Comparison of ENCODE assay signal across 18 cellular contexts in genomic region chr2:81734981-81735380, GRCh38.
A peak's percentile ranks its signal among the peaks of the same experiment; 100 is the strongest.
DNase-seq lines count a peak whose midpoint lies in the region; ATAC-seq, FAIRE-seq and TF ChIP-seq lines count a peak whose summit lies in the region.
"Had no signal": no experiment of that assay in that cellular context is flagged by ENCODE, and none has a peak within 500 bp of the region (broad histone marks: within the 10 kb centered on the region; RNA-seq: fewer than 3 reads in every experiment).

No MANE protein-coding gene starts in this region.

- H3K27me3 ChIP-seq in HepG2 (ENCODE audit: control insufficient read depth in 1 of 2, insufficient read depth in 2 of 2, low read length in 2 of 2) (no peaks in the 10 kb centered on the region), right lobe of liver (no peaks in the 10 kb centered on the region), fibroblast of lung (ENCODE audit: control insufficient read depth, insufficient read depth, low read length) (no peaks in the 10 kb centered on the region)
- H3K27me3 ChIP-seq: BLaER1 had no signal

- H3K4me2 ChIP-seq in HepG2 (ENCODE audit: low read depth, low read length): no peak overlapping the region
- no peak overlapping the region for H3K4me2 ChIP-seq in fibroblast of lung (ENCODE audit: extremely low read depth, insufficient read depth, low read length)
- H3K4me2 ChIP-seq: BLaER1, KMS-11 had no signal

- no peak for TF ChIP-seq RAD21 in HepG2 (CRISPR knock-in tag; IDR thresholded peaks at IDR 0.05)

- POLR2A ChIA-PET in HepG2 (lab: Yijun Ruan, JAX): no interaction called here

- H3K4me3 ChIP-seq in HepG2 (replicated peaks in 1 of 3; ENCODE audit: insufficient read depth in 1 of 3, low read depth in 2 of 3, low read length in 3 of 3): no peak overlapping the region
- no peak overlapping the region for H3K4me3 ChIP-seq in right lobe of liver
- H3K4me3 ChIP-seq in SK-N-MC: no peak overlapping the region
- H3K4me3 ChIP-seq in fibroblast of lung (replicated peaks in 1 of 4; ENCODE audit: control extremely low read depth in 1 of 4, insufficient read depth in 1 of 4, low read depth in 3 of 4, low read length in 4 of 4): no peak overlapping the region
- H3K4me3 ChIP-seq: BLaER1, GM12878, GM23248 had no signal

- H3K9me3 ChIP-seq in HepG2 (ENCODE audit: low read length) (peaks cover 69% of the 10 kb centered on the region), right lobe of liver (no peaks in the 10 kb centered on the region), SK-N-MC (ENCODE audit: low read depth, low read length) (no peaks in the 10 kb centered on the region), fibroblast of lung (ENCODE audit: control insufficient read depth, insufficient read depth, low read depth, low read length) (no peaks in the 10 kb centered on the region)
- H3K9me3 ChIP-seq: BLaER1 had no signal

- 3% methylated on average over 1 of the region's 1 CpG for WGBS in HepG2 (ENCODE audit: low lambda C conversion rate)
- 80% methylated on average over 1 of the region's 1 CpG for WGBS in right lobe of liver (ENCODE audit: insufficient coverage, low coverage, low lambda C conversion rate, missing lambda C conversion rate)

- H2AFZ ChIP-seq in HepG2 (ENCODE audit: low read length) (no peak overlapping the region), fibroblast of lung (ENCODE audit: low read length) (no peak overlapping the region)
- H2AFZ ChIP-seq: GM23248 had no signal

- TF ChIP-seq CTCF in HepG2 (CRISPR knock-in tag; IDR thresholded peaks at IDR 0.05): no peak
- TF ChIP-seq CTCF in right lobe of liver (IDR thresholded peaks at IDR 0.05): no peak
- TF ChIP-seq CTCF in fibroblast of lung (conservative IDR thresholded peaks at IDR 0.05 in 1 of 2, IDR thresholded peaks at IDR 0.05 in 1 of 2; ENCODE audit: low read depth in 1 of 2, low read length in 2 of 2): no peak

- BruUV-seq in HepG2 (replicated peaks; lab: Mats Ljungman, UMichigan): no TSS peak

- H3K27ac ChIP-seq in HepG2 (ENCODE audit: extremely low read length, insufficient read depth, low read length) (no peak overlapping the region), right lobe of liver (no peak overlapping the region), SK-N-MC (peak overlapping the region; percentile 18; the same call in 1 of the 2 replicates), fibroblast of lung (ENCODE audit: insufficient read depth, low read length) (no peak overlapping the region)
- H3K27ac ChIP-seq: 22Rv1, BLaER1, GM23248, KMS-11 had no signal

- ATAC-seq in HepG2 (no peak), right lobe of liver (no peak), left colon (no peak), HG02623 (IDR thresholded peaks at IDR 0.05; ENCODE audit: unreplicated experiment) (no peak)
- ATAC-seq: GM12878 had no signal

- in situ Hi-C loops in HepG2 (cut with HindIII; ENCODE audit: extremely low pct_ligation_motif_present, low pct_unique_long_range_greater_than_20kb): no loop called here

- H3K9ac ChIP-seq in HepG2 (ENCODE audit: insufficient read depth, low read depth, low read length) (no peak overlapping the region), SK-N-MC (ENCODE audit: insufficient read length) (no peak overlapping the region), fibroblast of lung (ENCODE audit: insufficient read depth, low read length) (no peak overlapping the region)
- H3K9ac ChIP-seq: BLaER1, GM23248, KMS-11 had no signal

- TF ChIP-seq POLR2A in HepG2 (IDR thresholded peaks at IDR 0.05; ENCODE audit: insufficient read depth in 1 of 2, low read depth in 2 of 2, low read length in 2 of 2) (no peak), right lobe of liver (IDR thresholded peaks at IDR 0.05) (no peak)

- H3K4me1 ChIP-seq in HepG2 (ENCODE audit: insufficient read depth, low read length) (no peaks in the 10 kb centered on the region), right lobe of liver (no peaks in the 10 kb centered on the region), fibroblast of lung (ENCODE audit: control insufficient read depth, extremely low read depth, insufficient read depth, low read length) (no peaks in the 10 kb centered on the region)
- H3K4me1 ChIP-seq: BLaER1 had no signal

- FAIRE-seq in HepG2 (lab: Jason Lieb, UNC): no peak
- FAIRE-seq: GM12878 had no signal

- no peaks in the 10 kb centered on the region for H3K79me2 ChIP-seq in HepG2 (ENCODE audit: insufficient read depth, low read length)
- no peaks in the 10 kb centered on the region for H3K79me2 ChIP-seq in fibroblast of lung (ENCODE audit: control insufficient read depth, insufficient read depth, low read length)

- no peaks in the 10 kb centered on the region for H4K20me1 ChIP-seq in HepG2 (ENCODE audit: insufficient read depth, low read length)
- no peaks in the 10 kb centered on the region for H4K20me1 ChIP-seq in fibroblast of lung (ENCODE audit: control insufficient read depth, extremely low read depth, insufficient read depth, low read length)
- H4K20me1 ChIP-seq: BLaER1 had no signal

- no peak for TF ChIP-seq EP300 in HepG2 (IDR thresholded peaks at IDR 0.05; ENCODE audit: low read depth in 2 of 2, low read length in 2 of 2)
- TF ChIP-seq EP300 in HepG2 (CRISPR knock-in tag; IDR thresholded peaks at IDR 0.05; ENCODE audit: borderline replicate concordance): no peak

- H3K36me3 ChIP-seq in HepG2 (replicated peaks in 1 of 2; ENCODE audit: control insufficient read depth in 1 of 2, insufficient read depth in 2 of 2, low read length in 2 of 2) (no peaks in the 10 kb centered on the region), right lobe of liver (no peaks in the 10 kb centered on the region), SK-N-MC (ENCODE audit: insufficient read depth, low read length) (no peaks in the 10 kb centered on the region), fibroblast of lung (ENCODE audit: control insufficient read depth, insufficient read depth, low read length) (no peaks in the 10 kb centered on the region)
- H3K36me3 ChIP-seq: BLaER1 had no signal

- DNase-seq in HepG2 (ENCODE audit: low spot score) (no peak), right lobe of liver (no peak), HS-5 (ENCODE audit: low read depth) (peak; percentile 38), SK-N-MC (ENCODE audit: low read depth, low spot score) (no peak), fibroblast of lung (ENCODE audit: low read depth in 2 of 2) (peak; percentile 0 to 41), AG08395 (ENCODE audit: low spot score) (no peak), left colon (no peak)
- DNase-seq: ACHN; CD4-positive, alpha-beta memory T cell; DMS153; DMS79 treated with DMSO at 0.1 percent for 48 hours; GM23248; H9 had no signal

- intact Hi-C loops in HepG2 (cut with micrococcal nuclease; ENCODE audit: unreplicated experiment) (loop anchor here (5.0 kb wide), 1 partner anchor 1603 kb away; no protein-coding TSS in a partner anchor), right lobe of liver (cut with DNase I) (no loop called here), left colon (cut with DNase I, micrococcal nuclease) (no loop called here)

- CTCF ChIA-PET in HepG2 (lab: Yijun Ruan, JAX; ENCODE audit: low intra/inter-chr PET ratio, low total read pairs): no interaction called here

TF ChIP-seq in HepG2, 621 proteins besides CTCF, POLR2A, EP300 and RAD21 (continues in another document):
- TF ChIP-seq ZBTB1 (CRISPR knock-in tag; IDR thresholded peaks at IDR 0.05; ENCODE audit: borderline replicate concordance) (no peak), MAFK (conservative IDR thresholded peaks at IDR 0.05 in 1 of 2, IDR thresholded peaks at IDR 0.05 in 1 of 2; ENCODE audit: low read length in 2 of 2) (peak; percentile 36 to 62; a peak in 2 of 4 replicates), ZNF782 (CRISPR knock-in tag; IDR thresholded peaks at IDR 0.05; ENCODE audit: borderline replicate concordance) (no peak), ZNF670 (CRISPR knock-in tag; IDR thresholded peaks at IDR 0.05; ENCODE audit: borderline replicate concordance) (no peak), CENPBD1 (CRISPR knock-in tag; IDR thresholded peaks at IDR 0.05; ENCODE audit: borderline replicate concordance, low read depth) (no peak), NFE2L2 (IDR thresholded peaks at IDR 0.05; ENCODE audit: low read length) (0 out of 2 replicates have a peak, but pooled peaks have one; percentile 10), SATB2 (CRISPR knock-in tag; IDR thresholded peaks at IDR 0.05) (no peak), ETV6 (CRISPR knock-in tag; conservative IDR thresholded peaks at IDR 0.05) (no peak), ZNF275 (CRISPR knock-in tag; IDR thresholded peaks at IDR 0.05; ENCODE audit: borderline replicate concordance) (no peak)

Comparison
In these comparisons a context has a peak if more than half of its experiments do, and no peak if none do; other contexts are left out.
1. DNase-seq: peak in HS-5 (single experiment) and fibroblast of lung (2 of 2); none in HepG2 (single experiment), right lobe of liver (0 of 3), SK-N-MC (single experiment), AG08395 (single experiment) and left colon (0 of 2).